17 cellular contexts compared by ENCODE assay signal in the genomic region with DNA sequence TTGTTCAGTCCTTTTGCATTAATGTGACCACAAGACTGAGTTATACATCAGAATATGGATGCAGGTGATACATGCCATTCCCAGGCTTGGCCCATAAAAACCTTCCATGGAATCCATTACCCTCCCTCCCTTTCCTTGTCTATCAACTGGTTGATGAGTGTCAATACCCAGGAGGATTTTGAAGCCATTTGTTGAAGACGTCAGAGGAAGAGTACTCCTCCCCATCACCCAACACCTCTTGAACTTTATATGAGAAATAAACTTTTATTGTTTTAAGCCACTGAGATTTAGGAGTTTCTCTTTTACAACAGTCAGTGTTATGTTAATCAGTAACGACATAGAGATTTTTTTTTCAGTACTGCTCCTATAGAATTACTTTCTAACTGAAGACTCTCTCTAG. TPM values are rescaled to one million over a fixed set of nuclear protein-coding genes. Genes with fewer than 3 reads are reported as not detected.
"Had no signal": no experiment of that assay in that cellular context is flagged by ENCODE, and none has a peak within 500 bp of the region (broad histone marks: within the 10 kb centered on the region; RNA-seq: fewer than 3 reads in every experiment).

No MANE protein-coding gene starts in this region.

- H3K4me1 ChIP-seq: body of pancreas, thyroid gland had no signal

- H3K4me1 Mint-ChIP-seq: activated naive CD8-positive, alpha-beta T cell treated with anti-CD3 and anti-CD28 coated beads, Interleukin-2, amount 10 ng/mL, durations not matched to agents 7 days and 5 days had no signal

- H3K27me3 Mint-ChIP-seq: activated naive CD8-positive, alpha-beta T cell treated with anti-CD3 and anti-CD28 coated beads, Interleukin-2, amount 10 ng/mL, durations not matched to agents 7 days and 5 days; natural killer cell treated with Interleukin-12 subunit alpha and Interleukin-12 subunit beta and Interleukin-15 and Interleukin-18, amount 100 ng/mL, for 72 hours had no signal

- H3K36me3 ChIP-seq: thyroid gland had no signal

- H3K36me3 Mint-ChIP-seq: activated CD4-positive, alpha-beta memory T cell treated with anti-CD3 and anti-CD28 coated beads for 36 hours; activated naive CD8-positive, alpha-beta T cell treated with anti-CD3 and anti-CD28 coated beads, Interleukin-2, amount 10 ng/mL, durations not matched to agents 7 days and 5 days; natural killer cell treated with Interleukin-12 subunit alpha and Interleukin-12 subunit beta and Interleukin-15 and Interleukin-18, amount 100 ng/mL, for 72 hours had no signal

- H3K4me3 ChIP-seq: body of pancreas, thyroid gland had no signal

- DNase-seq: activated CD4-positive, alpha-beta memory T cell treated with anti-CD3 and anti-CD28 coated beads for 36 hours; activated naive CD8-positive, alpha-beta T cell treated with anti-CD3 and anti-CD28 coated beads, Interleukin-2, amount 10 ng/mL, durations not matched to agents 7 days and 5 days; activated T-cell treated with anti-CD3 and anti-CD28 coated beads for 4 hours; amygdala; body of pancreas; erythroblast; mesendoderm; nucleus accumbens; stimulated activated CD4-positive, alpha-beta T cell treated with anti-CD3 and anti-CD28 coated beads, Interleukin-12 subunit alpha, Interleukin-12 subunit beta, amount 100 ng/mL, for 4 hours; stimulated activated CD4-positive, alpha-beta T cell treated with anti-CD3 and anti-CD28 coated beads, Interleukin-2, amount 100 ng/mL, for 24 hours; stimulated activated naive CD4-positive, alpha-beta T cell treated with Interleukin-2 at 50 U/mL for 16 hours; thyroid gland had no signal

- ATAC-seq: body of pancreas; natural killer cell treated with Interleukin-12 subunit alpha and Interleukin-12 subunit beta and Interleukin-15 and Interleukin-18, amount 100 ng/mL, for 72 hours had no signal

- H3K27ac Mint-ChIP-seq: activated CD4-positive, alpha-beta memory T cell treated with anti-CD3 and anti-CD28 coated beads for 36 hours; activated naive CD8-positive, alpha-beta T cell treated with anti-CD3 and anti-CD28 coated beads, Interleukin-2, amount 10 ng/mL, durations not matched to agents 7 days and 5 days; natural killer cell treated with Interleukin-12 subunit alpha and Interleukin-12 subunit beta and Interleukin-15 and Interleukin-18, amount 100 ng/mL, for 72 hours; progenitor cell of endocrine pancreas; T-helper 2 cell treated with Interferon-gamma antibody and Interleukin-4, amounts not matched to agents 5 μg/mL and 100 μg/mL, for 36 hours had no signal

- H3K9me3 ChIP-seq: body of pancreas, thyroid gland had no signal

- FAIRE-seq: frontal cortex, TTC549 had no signal

- H3K27me3 ChIP-seq: body of pancreas, thyroid gland had no signal

- H3K9me3 Mint-ChIP-seq: activated CD4-positive, alpha-beta memory T cell treated with anti-CD3 and anti-CD28 coated beads for 36 hours; activated naive CD8-positive, alpha-beta T cell treated with anti-CD3 and anti-CD28 coated beads, Interleukin-2, amount 10 ng/mL, durations not matched to agents 7 days and 5 days; natural killer cell treated with Interleukin-12 subunit alpha and Interleukin-12 subunit beta and Interleukin-15 and Interleukin-18, amount 100 ng/mL, for 72 hours; T-helper 2 cell treated with Interferon-gamma antibody and Interleukin-4, amounts not matched to agents 5 μg/mL and 100 μg/mL, for 36 hours had no signal

- H3K4me3 Mint-ChIP-seq: activated CD4-positive, alpha-beta memory T cell treated with anti-CD3 and anti-CD28 coated beads for 36 hours; activated naive CD8-positive, alpha-beta T cell treated with anti-CD3 and anti-CD28 coated beads, Interleukin-2, amount 10 ng/mL, durations not matched to agents 7 days and 5 days; natural killer cell treated with Interleukin-12 subunit alpha and Interleukin-12 subunit beta and Interleukin-15 and Interleukin-18, amount 100 ng/mL, for 72 hours; T-helper 2 cell treated with Interferon-gamma antibody and Interleukin-4, amounts not matched to agents 5 μg/mL and 100 μg/mL, for 36 hours had no signal

- H3K27ac ChIP-seq: body of pancreas, thyroid gland had no signal

RNA-seq across cellular contexts. Expression of a gene that starts 55.5 kb away (rescaled TPM):
- total RNA-seq: activated CD4-positive, alpha-beta memory T cell treated with anti-CD3 and anti-CD28 coated beads for 36 hours; activated naive CD8-positive, alpha-beta T cell treated with anti-CD3 and anti-CD28 coated beads, Interleukin-2, amount 10 ng/mL, durations not matched to agents 7 days and 5 days; natural killer cell treated with Interleukin-12 subunit alpha and Interleukin-12 subunit beta and Interleukin-15 and Interleukin-18, amount 100 ng/mL, for 72 hours had no signal
